Comparison of ENCODE assay signal across 2 cellular contexts in the genomic region with DNA sequence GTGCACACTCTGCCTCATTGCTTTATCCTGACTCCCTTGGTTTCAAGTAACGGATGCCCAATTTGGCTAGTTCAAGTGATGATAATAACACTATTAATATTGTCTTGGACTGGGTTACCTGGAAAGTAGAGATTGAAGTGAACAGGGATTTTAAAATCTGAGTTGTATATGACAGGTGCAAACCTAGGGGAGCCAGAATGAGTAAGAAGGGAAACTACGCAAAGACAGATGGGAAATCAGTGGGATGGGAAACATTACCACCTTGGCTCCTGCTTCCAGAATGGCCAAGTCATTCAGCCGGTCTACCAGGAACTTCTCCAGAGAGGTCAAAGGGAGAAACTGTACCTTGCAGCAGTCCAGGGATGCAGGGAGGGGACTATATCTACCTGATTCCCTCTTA.
"Had no signal": no experiment of that assay in that cellular context is flagged by ENCODE, and none has a peak within 500 bp of the region (broad histone marks: within the 10 kb centered on the region; RNA-seq: fewer than 3 reads in every experiment).

No MANE protein-coding gene starts in this region.

- DNase-seq: GDM1, GF-D8 had no signal
